ENCODE assay signal across 14 cellular contexts in genomic region chr3:3589715-3590130, GRCh38.
A peak's percentile ranks its signal among the peaks of the same experiment; 100 is the strongest.
DNase-seq lines count a peak whose midpoint lies in the region; ATAC-seq lines count a peak whose summit lies in the region.
"Had no signal": no experiment of that assay in that cellular context is flagged by ENCODE, and none has a peak within 500 bp of the region (broad histone marks: within the 10 kb centered on the region; RNA-seq: fewer than 3 reads in every experiment).

No MANE protein-coding gene starts in this region.

- H3K36me3 Mint-ChIP-seq in naive thymus-derived CD4-positive, alpha-beta T cell, result no peaks in the 10 kb centered on the region

- H3K4me3 ChIP-seq in naive thymus-derived CD4-positive, alpha-beta T cell (ENCODE audit: low read length), result no peak overlapping the region
- H3K4me3 ChIP-seq: suprapubic skin had no signal

- DNase-seq in naive thymus-derived CD4-positive, alpha-beta T cell, result no peak
- no peak for DNase-seq in activated CD4-positive, CD25-positive, alpha-beta regulatory T cell (lab: John Stamatoyannopoulos, UW)
- no peak for DNase-seq in anterior cingulate cortex (lab: John Stamatoyannopoulos, UW)
- no peak for DNase-seq in NCI-H2171 (lab: John Stamatoyannopoulos, UW)
- no peak for DNase-seq in HuH-7 (ENCODE audit: low spot score)
- DNase-seq: Caco-2, cortex of kidney, NCI-H2171 treated with DMSO at 0.1 percent for 48 hours, retina had no signal

- intact Hi-C loops in naive thymus-derived CD4-positive, alpha-beta T cell (cut with micrococcal nuclease), result no loop called here

- ATAC-seq in GM18868 (IDR thresholded peaks at IDR 0.05; ENCODE audit: unreplicated experiment), result peak; percentile 84
- ATAC-seq in HG02571 (IDR thresholded peaks at IDR 0.05; ENCODE audit: unreplicated experiment), result peak; percentile 72
- ATAC-seq in HG03432 (IDR thresholded peaks at IDR 0.05; ENCODE audit: unreplicated experiment), result peak; percentile 88
- peak; percentile 42 for ATAC-seq in naive thymus-derived CD4-positive, alpha-beta T cell
- ATAC-seq: HCT116 had no signal

- peaks cover 0 to 5% (median 0%) of the 10 kb centered on the region in 7 donors for H3K4me1 Mint-ChIP-seq in naive thymus-derived CD4-positive, alpha-beta T cell

- CTCF ChIA-PET in naive thymus-derived CD4-positive, alpha-beta T cell (lab: Charles Lee), result no interaction called here

- no peaks in the 10 kb centered on the region for H3K9me3 ChIP-seq in naive thymus-derived CD4-positive, alpha-beta T cell (ENCODE audit: control insufficient read depth in 2 of 3, low read length in 3 of 3)
- H3K9me3 ChIP-seq: Caco-2, suprapubic skin had no signal

- POLR2A ChIA-PET in naive thymus-derived CD4-positive, alpha-beta T cell (lab: Charles Lee), result no interaction called here

- no peaks in the 10 kb centered on the region for H3K27me3 ChIP-seq in naive thymus-derived CD4-positive, alpha-beta T cell (ENCODE audit: control insufficient read depth in 2 of 2, insufficient read depth in 2 of 2, low read length in 2 of 2)
- H3K27me3 ChIP-seq: suprapubic skin had no signal

- H3K4me1 ChIP-seq in naive thymus-derived CD4-positive, alpha-beta T cell (ENCODE audit: control insufficient read depth in 2 of 2, insufficient read depth in 2 of 2, low read length in 2 of 2), result no peaks in the 10 kb centered on the region
- H3K4me1 ChIP-seq: Caco-2, suprapubic skin had no signal

- H3K4me3 Mint-ChIP-seq in naive thymus-derived CD4-positive, alpha-beta T cell, result no peak overlapping the region

- peaks cover 0 to 4% (median 0%) of the 10 kb centered on the region in 11 donors for H3K9me3 Mint-ChIP-seq in naive thymus-derived CD4-positive, alpha-beta T cell

- no peaks in the 10 kb centered on the region for H3K36me3 ChIP-seq in naive thymus-derived CD4-positive, alpha-beta T cell (ENCODE audit: control insufficient read depth in 2 of 3, insufficient read depth in 3 of 3, low read length in 3 of 3)
- H3K36me3 ChIP-seq: suprapubic skin had no signal

- H3K27ac Mint-ChIP-seq in naive thymus-derived CD4-positive, alpha-beta T cell, result no peak overlapping the region

- H3K27me3 Mint-ChIP-seq in naive thymus-derived CD4-positive, alpha-beta T cell, result no peaks in the 10 kb centered on the region

- no peak overlapping the region for H3K27ac ChIP-seq in naive thymus-derived CD4-positive, alpha-beta T cell (ENCODE audit: low read depth, low read length)
- H3K27ac ChIP-seq: suprapubic skin had no signal
